15 cellular contexts compared by ENCODE assay signal in genomic region chr5:131630208-131630962, GRCh38.
A peak's percentile ranks its signal among the peaks of the same experiment; 100 is the strongest.
DNase-seq lines count a peak whose midpoint lies in the region; ATAC-seq, FAIRE-seq and TF ChIP-seq lines count a peak whose summit lies in the region.
"Had no signal": no experiment of that assay in that cellular context is flagged by ENCODE, and none has a peak within 500 bp of the region (broad histone marks: within the 10 kb centered on the region; RNA-seq: fewer than 3 reads in every experiment).

No MANE protein-coding gene starts in this region.

- H3K4me3 ChIP-seq in epithelial cell of esophagus (ENCODE audit: low read length) = no peak overlapping the region
- H3K4me3 ChIP-seq: esophagus muscularis mucosa had no signal

- no peak for TF ChIP-seq CTCF in 22Rv1 (IDR thresholded peaks at IDR 0.05)
- no peak for TF ChIP-seq CTCF in epithelial cell of esophagus (IDR thresholded peaks at IDR 0.05; ENCODE audit: insufficient read depth, low read depth, low read length, missing control alignments)

- TF ChIP-seq POLR2A in H54 (IDR thresholded peaks at IDR 0.05; ENCODE audit: low read depth, low read length) = no peak

- H3K27ac ChIP-seq in 22Rv1 = peak overlapping the region; percentile 77
- H3K27ac ChIP-seq: esophagus muscularis mucosa had no signal

- no peak for ATAC-seq in activated CD4-positive, CD25-positive, alpha-beta regulatory T cell treated with anti-CD3 and anti-CD28 coated beads, Interleukin-2, amount 50 U/mL, for 24 hours
- ATAC-seq in GM18867 (IDR thresholded peaks at IDR 0.05; ENCODE audit: unreplicated experiment) = no peak
- ATAC-seq: SK-N-SH treated with all-trans-retinoic acid at 6 μM for 48 hours had no signal

- no peak for FAIRE-seq in H54 (lab: Jason Lieb, UNC)

- DNase-seq in DMS 273 (lab: John Stamatoyannopoulos, UW; ENCODE audit: unreplicated experiment) (peak; percentile 38), NCI-H524 (lab: John Stamatoyannopoulos, UW) (peak; percentile 23 to 74), epithelial cell of esophagus (ENCODE audit: low read depth) (peak; percentile 46), KG1 (lab: John Stamatoyannopoulos, UW) (no peak), H54 (ENCODE audit: insufficient read length, low spot score) (no peak)
- DNase-seq: activated CD8-positive, alpha-beta memory T cell treated with anti-CD3 and anti-CD28 coated beads, Interleukin-2, amount 50 U/mL, for 4 hours; GF-D8; Kasumi-1; NCI-H187 treated with DMSO at 0.1 percent for 48 hours; stimulated activated CD4-positive, alpha-beta T cell treated with anti-CD3 and anti-CD28 coated beads, Interleukin-2, amount 100 ng/mL, for 48 hours had no signal

Comparison
In these comparisons a context has a peak if more than half of its experiments do, and no peak if none do; other contexts are left out.
1. DNase-seq: peak in DMS 273 (single experiment), NCI-H524 (2 of 2) and epithelial cell of esophagus (single experiment); none in KG1 (single experiment) and H54 (single experiment).